1 cellular context compared by ENCODE assay signal in the genomic region with DNA sequence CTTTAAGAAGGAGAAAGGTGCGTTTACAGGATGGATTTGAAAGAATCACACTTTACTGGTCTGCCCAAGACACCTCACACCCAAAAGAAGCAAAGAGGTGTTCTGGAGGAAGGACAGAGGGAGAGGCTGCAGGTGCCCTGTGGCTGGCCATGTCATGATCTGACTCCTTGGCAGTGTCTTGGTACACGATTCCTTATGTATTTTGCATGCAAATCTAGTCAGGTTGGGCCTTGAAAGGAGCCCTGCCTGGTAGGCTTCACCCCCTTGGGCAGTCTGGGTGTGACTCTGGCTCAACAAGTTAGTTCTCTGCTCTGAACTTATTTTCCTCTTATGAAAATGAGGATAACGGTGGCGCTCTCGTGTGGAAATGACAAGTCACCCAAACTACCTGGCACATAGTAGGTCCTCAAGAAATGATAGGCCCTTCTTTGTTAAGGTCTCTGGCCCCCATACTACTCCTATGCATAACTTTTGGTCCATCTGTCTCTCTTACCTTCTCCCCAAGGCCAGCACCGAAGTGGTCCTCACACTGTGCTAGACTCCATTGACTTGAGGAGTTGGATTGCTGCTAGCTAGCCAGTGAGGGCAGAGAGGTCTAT.
TF ChIP-seq lines count a peak whose summit lies in the region.

No MANE protein-coding gene starts in this region.

TF ChIP-seq in IMR-90, 13 proteins besides CTCF, POLR2A, EP300 and RAD21:
- TF ChIP-seq BHLHE40 (IDR thresholded peaks at IDR 0.05; ENCODE audit: low read depth, low read length) (no peak), FOS (IDR thresholded peaks at IDR 0.05; ENCODE audit: low read depth, low read length) (no peak), CHD1 (IDR thresholded peaks at IDR 0.05; ENCODE audit: low read depth, low read length) (no peak), MAZ (IDR thresholded peaks at IDR 0.05; ENCODE audit: borderline replicate concordance, low read depth, low read length) (no peak), ELK1 (IDR thresholded peaks at IDR 0.05; ENCODE audit: borderline replicate concordance, low read depth, low read length) (no peak), RFX5 (IDR thresholded peaks at IDR 0.05; ENCODE audit: low read depth, low read length) (no peak), USF2 (IDR thresholded peaks at IDR 0.05; ENCODE audit: low read depth, low read length) (no peak), RCOR1 (IDR thresholded peaks at IDR 0.05; ENCODE audit: insufficient replicate concordance, low read length) (no peak)
TF ChIP-seq in IMR-90: peak in this region for 0.
